ENCODE assay signal across 8 cellular contexts in genomic region chr7:158811461-158811860, GRCh38. TPM values are rescaled to one million over a fixed set of nuclear protein-coding genes. Genes with fewer than 3 reads are reported as not detected.
DNase-seq lines count a peak whose midpoint lies in the region; ATAC-seq lines count a peak whose summit lies in the region.

No MANE protein-coding gene starts in this region.

- H3K4me1 Mint-ChIP-seq in immature natural killer cell: peaks cover 87 to 100% of the 10 kb centered on the region in 2 donors
- H3K4me1 Mint-ChIP-seq in stimulated activated naive B cell treated with anti-CD40 and anti-IgM and Interleukin-4, amounts not matched to agents 10 μg/mL and 1 μg/mL and 100 μg/mL, for 72 hours: peaks cover 27 to 71% of the 10 kb centered on the region in 2 donors

- peak overlapping the region; percentile 18 to 59 (median 55) for H3K4me3 Mint-ChIP-seq in immature natural killer cell
- no peak overlapping the region for H3K4me3 Mint-ChIP-seq in stimulated activated naive B cell treated with anti-CD40 and anti-IgM and Interleukin-4, amounts not matched to agents 10 μg/mL and 1 μg/mL and 100 μg/mL, for 72 hours

- no peak for ATAC-seq in stimulated activated naive B cell treated with anti-CD40 and anti-IgM and Interleukin-4, amounts not matched to agents 10 μg/mL and 1 μg/mL and 100 μg/mL, for 72 hours (replicated peaks)
- ATAC-seq in GM21367 (IDR thresholded peaks at IDR 0.05; ENCODE audit: unreplicated experiment) (no peak), HG03460 (IDR thresholded peaks at IDR 0.05; ENCODE audit: unreplicated experiment) (no peak)

- peak; percentile 52 for DNase-seq in LHCN-M2 (ENCODE audit: low read depth)
- DNase-seq in activated naive CD4-positive, alpha-beta T cell treated with Interleukin-2 at 50 U/mL for 16 hours: peak; percentile 62
- DNase-seq in immature natural killer cell: no peak
- DNase-seq in stimulated activated naive B cell treated with anti-CD40 and anti-IgM and Interleukin-4, amounts not matched to agents 10 μg/mL and 1 μg/mL and 100 μg/mL, for 72 hours: no peak
- no peak for DNase-seq in hepatic stellate cell (ENCODE audit: low spot score)
- no peak for DNase-seq in superior temporal gyrus (ENCODE audit: extremely low spot score)

- H3K36me3 Mint-ChIP-seq in immature natural killer cell: peaks cover 20 to 45% (median 41%) of the 10 kb centered on the region in 3 donors
- peaks cover 24 to 35% of the 10 kb centered on the region in 2 donors for H3K36me3 Mint-ChIP-seq in stimulated activated naive B cell treated with anti-CD40 and anti-IgM and Interleukin-4, amounts not matched to agents 10 μg/mL and 1 μg/mL and 100 μg/mL, for 72 hours

- peak overlapping the region; percentile 68 to 98 (median 84) for H3K27ac Mint-ChIP-seq in immature natural killer cell
- H3K27ac Mint-ChIP-seq in stimulated activated naive B cell treated with anti-CD40 and anti-IgM and Interleukin-4, amounts not matched to agents 10 μg/mL and 1 μg/mL and 100 μg/mL, for 72 hours: peak overlapping the region; percentile 0

- peaks cover 4 to 54% (median 35%) of the 10 kb centered on the region in 3 donors for H3K27me3 Mint-ChIP-seq in immature natural killer cell (ENCODE audit: low read depth in 3 of 3)
- H3K27me3 Mint-ChIP-seq in stimulated activated naive B cell treated with anti-CD40 and anti-IgM and Interleukin-4, amounts not matched to agents 10 μg/mL and 1 μg/mL and 100 μg/mL, for 72 hours: no peaks in the 10 kb centered on the region

- no peaks in the 10 kb centered on the region for H3K9me3 Mint-ChIP-seq in immature natural killer cell
- no peaks in the 10 kb centered on the region for H3K9me3 Mint-ChIP-seq in stimulated activated naive B cell treated with anti-CD40 and anti-IgM and Interleukin-4, amounts not matched to agents 10 μg/mL and 1 μg/mL and 100 μg/mL, for 72 hours

RNA-seq across cellular contexts. Expression of gene ESYT2, which starts 17.8 kb away (rescaled TPM):
- 118 and 164 TPM in 2 replicates for total RNA-seq in LHCN-M2 (2014; rRNA removed)
- 38.0 TPM for polyA plus RNA-seq in LHCN-M2 (2012)
- 10 to 100 TPM; 70.1 to 95.7 (median 84.0) TPM for polyA plus RNA-seq in immature natural killer cell

RNA-seq across cellular contexts. Expression of gene DYNC2I1, which starts 44.9 kb away (rescaled TPM):
- 5.9 and 9.2 TPM in 2 replicates for total RNA-seq in LHCN-M2 (2014; rRNA removed)
- 7.0 TPM for polyA plus RNA-seq in LHCN-M2 (2012)
- polyA plus RNA-seq in immature natural killer cell: 10 to 100 TPM in 2 of 3 donors, 1 to 10 TPM in 1; 2.8 to 29.8 (median 28.7) TPM

Comparison
In these comparisons a context has a peak if more than half of its experiments do, and no peak if none do; other contexts are left out.
1. DNase-seq: peak in LHCN-M2 (single experiment) and activated naive CD4-positive, alpha-beta T cell treated with Interleukin-2 at 50 U/mL for 16 hours (single experiment); none in immature natural killer cell (0 of 3), stimulated activated naive B cell treated with anti-CD40 and anti-IgM and Interleukin-4, amounts not matched to agents 10 μg/mL and 1 μg/mL and 100 μg/mL, for 72 hours (single experiment), hepatic stellate cell (single experiment) and superior temporal gyrus (single experiment).
2. H3K4me3 Mint-ChIP-seq: peak in immature natural killer cell (5 of 5); none in stimulated activated naive B cell treated with anti-CD40 and anti-IgM and Interleukin-4, amounts not matched to agents 10 μg/mL and 1 μg/mL and 100 μg/mL, for 72 hours (0 of 2).